In genomic region chr12:55220725-55221124, GRCh38 we compare ENCODE assay signal across 43 cellular contexts. TPM values are rescaled to one million over a fixed set of nuclear protein-coding genes. Genes with fewer than 3 reads are reported as not detected.
"Had no signal": no experiment of that assay in that cellular context is flagged by ENCODE, and none has a peak within 500 bp of the region (broad histone marks: within the 10 kb centered on the region; RNA-seq: fewer than 3 reads in every experiment).

Gene OR10A7, plus strand, starts transcription at chr12:55221025. Its CDS starts 0 bp downstream, at chr12:55221025.

- ATAC-seq: activated naive CD4-positive, alpha-beta T cell treated with anti-CD3 and anti-CD28 coated beads, Interleukin-2, amount 50 U/mL, for 72 hours; activated naive CD8-positive, alpha-beta T cell treated with anti-CD3 and anti-CD28 coated beads, Interleukin-2, amount 50 U/mL, for 24 hours; activated T-cell treated with anti-CD3 and anti-CD28 coated beads, Interleukin-2, amount 50 U/mL, for 4 hours; activated T-cell treated with anti-CD3 and anti-CD28 coated beads, Interleukin-2, amount 50 U/mL, for 72 hours; activated T-helper 17 cell treated with anti-CD3 and anti-CD28 coated beads, Interleukin-2, amount 50 U/mL, for 72 hours; body of pancreas had no signal

- H3K4me3 Mint-ChIP-seq: activated naive CD4-positive, alpha-beta T cell treated with anti-CD3 and anti-CD28 coated beads for 36 hours; activated naive CD4-positive, alpha-beta T cell treated with anti-CD3 and anti-CD28 coated beads, Interleukin-2, amount 10 ng/mL, durations not matched to agents 7 days and 5 days; activated naive CD4-positive, alpha-beta T cell treated with anti-CD3 and anti-CD28 coated beads, Interleukin-2, amount 50 U/mL, for 24 hours; activated naive CD8-positive, alpha-beta T cell; activated naive CD8-positive, alpha-beta T cell treated with anti-CD3 and anti-CD28 coated beads for 36 hours; activated naive CD8-positive, alpha-beta T cell treated with anti-CD3 and anti-CD28 coated beads, Interleukin-2, amount 10 ng/mL, durations not matched to agents 7 days and 5 days; activated naive CD8-positive, alpha-beta T cell treated with anti-CD3 and anti-CD28 coated beads, Interleukin-2, amount 50 U/mL, for 24 hours; activated T-cell treated with anti-CD3 and anti-CD28 coated beads, Interleukin-2, amount 50 U/mL, for 24 hours; activated T-cell treated with anti-CD3 and anti-CD28 coated beads, Interleukin-2, amount 50 U/mL, for 4 hours; activated T-cell treated with anti-CD3 and anti-CD28 coated beads, Interleukin-2, amount 50 U/mL, for 72 hours; activated T-helper 1 cell treated with anti-CD3 and anti-CD28 coated beads, Interleukin-12 subunit alpha, Interleukin-12 subunit beta, Interleukin-2, Interleukin-4 antibody, amounts not matched to agents 30 ng/mL and 10 ng/mL and 1 ng/mL, durations not matched to agents 14 hours and 24 hours and 36 hours; activated T-helper 17 cell treated with anti-CD3 and anti-CD28 coated beads, Interleukin-2, amount 50 U/mL, for 72 hours; brain; central memory CD8-positive, alpha-beta T cell had no signal

- H3K9me3 Mint-ChIP-seq: activated naive CD4-positive, alpha-beta T cell treated with anti-CD3 and anti-CD28 coated beads for 36 hours; activated naive CD4-positive, alpha-beta T cell treated with anti-CD3 and anti-CD28 coated beads, Interleukin-2, amount 10 ng/mL, durations not matched to agents 7 days and 5 days; activated naive CD4-positive, alpha-beta T cell treated with anti-CD3 and anti-CD28 coated beads, Interleukin-2, amount 50 U/mL, for 24 hours; activated naive CD4-positive, alpha-beta T cell treated with anti-CD3 and anti-CD28 coated beads, Interleukin-2, amount 50 U/mL, for 72 hours; activated naive CD8-positive, alpha-beta T cell treated with anti-CD3 and anti-CD28 coated beads for 36 hours; activated naive CD8-positive, alpha-beta T cell treated with anti-CD3 and anti-CD28 coated beads, Interleukin-2, amount 10 ng/mL, durations not matched to agents 7 days and 5 days; activated naive CD8-positive, alpha-beta T cell treated with anti-CD3 and anti-CD28 coated beads, Interleukin-2, amount 50 U/mL, for 24 hours; activated T-cell treated with anti-CD3 and anti-CD28 coated beads, Interleukin-2, amount 50 U/mL, for 24 hours; activated T-cell treated with anti-CD3 and anti-CD28 coated beads, Interleukin-2, amount 50 U/mL, for 4 hours; activated T-helper 1 cell treated with anti-CD3 and anti-CD28 coated beads, Interleukin-12 subunit alpha, Interleukin-12 subunit beta, Interleukin-2, Interleukin-4 antibody, amounts not matched to agents 30 ng/mL and 10 ng/mL and 1 ng/mL, durations not matched to agents 14 hours and 24 hours and 36 hours; activated T-helper 17 cell treated with anti-CD3 and anti-CD28 coated beads, Interleukin-2, amount 50 U/mL, for 72 hours; activated T-helper 2 cell treated with anti-CD3 and anti-CD28 coated beads, Interferon-gamma antibody, Interleukin-2, Interleukin-4, amounts not matched to agents 10 μg/mL and 5 μg/mL and 100 μg/mL, durations not matched to agents 14 hours and 24 hours and 36 hours; central memory CD8-positive, alpha-beta T cell had no signal

- FAIRE-seq: astrocyte, bronchial epithelial cell had no signal

- H3K4me1 Mint-ChIP-seq: activated naive CD4-positive, alpha-beta T cell treated with anti-CD3 and anti-CD28 coated beads, Interleukin-2, amount 10 ng/mL, durations not matched to agents 7 days and 5 days; activated naive CD4-positive, alpha-beta T cell treated with anti-CD3 and anti-CD28 coated beads, Interleukin-2, amount 50 U/mL, for 24 hours; activated naive CD8-positive, alpha-beta T cell treated with anti-CD3 and anti-CD28 coated beads for 36 hours; activated naive CD8-positive, alpha-beta T cell treated with anti-CD3 and anti-CD28 coated beads, Interleukin-2, amount 10 ng/mL, durations not matched to agents 7 days and 5 days; activated naive CD8-positive, alpha-beta T cell treated with anti-CD3 and anti-CD28 coated beads, Interleukin-2, amount 50 U/mL, for 24 hours; activated T-helper 17 cell treated with anti-CD3 and anti-CD28 coated beads, Interleukin-2, amount 50 U/mL, for 72 hours; brain; central memory CD8-positive, alpha-beta T cell had no signal

- H3K27ac ChIP-seq: adrenal gland, ascending aorta, body of pancreas, brain microvascular endothelial cell, breast epithelium, cardiac muscle cell had no signal

- H3K27me3 Mint-ChIP-seq: activated naive CD4-positive, alpha-beta T cell treated with anti-CD3 and anti-CD28 coated beads, Interleukin-2, amount 10 ng/mL, durations not matched to agents 7 days and 5 days; brain had no signal

- H3K27ac Mint-ChIP-seq: activated naive CD4-positive, alpha-beta T cell treated with anti-CD3 and anti-CD28 coated beads for 36 hours; activated naive CD4-positive, alpha-beta T cell treated with anti-CD3 and anti-CD28 coated beads, Interleukin-2, amount 10 ng/mL, durations not matched to agents 7 days and 5 days; activated naive CD4-positive, alpha-beta T cell treated with anti-CD3 and anti-CD28 coated beads, Interleukin-2, amount 50 U/mL, for 24 hours; activated naive CD4-positive, alpha-beta T cell treated with anti-CD3 and anti-CD28 coated beads, Interleukin-2, amount 50 U/mL, for 72 hours; activated naive CD8-positive, alpha-beta T cell; activated naive CD8-positive, alpha-beta T cell treated with anti-CD3 and anti-CD28 coated beads for 36 hours; activated naive CD8-positive, alpha-beta T cell treated with anti-CD3 and anti-CD28 coated beads, Interleukin-2, amount 10 ng/mL, durations not matched to agents 7 days and 5 days; activated naive CD8-positive, alpha-beta T cell treated with anti-CD3 and anti-CD28 coated beads, Interleukin-2, amount 50 U/mL, for 24 hours; activated T-cell treated with anti-CD3 and anti-CD28 coated beads, Interleukin-2, amount 50 U/mL, for 24 hours; activated T-cell treated with anti-CD3 and anti-CD28 coated beads, Interleukin-2, amount 50 U/mL, for 72 hours; activated T-helper 1 cell treated with anti-CD3 and anti-CD28 coated beads, Interleukin-12 subunit alpha, Interleukin-12 subunit beta, Interleukin-2, Interleukin-4 antibody, amounts not matched to agents 30 ng/mL and 10 ng/mL and 1 ng/mL, durations not matched to agents 14 hours and 24 hours and 36 hours; activated T-helper 17 cell treated with anti-CD3 and anti-CD28 coated beads, Interleukin-2, amount 50 U/mL, for 72 hours; activated T-helper 2 cell treated with anti-CD3 and anti-CD28 coated beads, Interferon-gamma antibody, Interleukin-2, Interleukin-4, amounts not matched to agents 10 μg/mL and 5 μg/mL and 100 μg/mL, durations not matched to agents 14 hours and 24 hours and 36 hours; brain had no signal

- H3K4me1 ChIP-seq: adrenal gland, ascending aorta, body of pancreas, breast epithelium had no signal

- H3K4me3 ChIP-seq: adrenal gland, ascending aorta, body of pancreas, breast epithelium, cardiac muscle cell had no signal

- DNase-seq: activated effector memory CD4-positive, alpha-beta T cell treated with anti-CD3 and anti-CD28 coated beads, Interleukin-2, amount 50 U/mL, for 16 hours; activated effector memory CD4-positive, alpha-beta T cell treated with Interleukin-2 at 50 U/mL for 16 hours; activated gamma-delta T cell; activated gamma-delta T cell treated with Interleukin-2 at 50 U/mL for 16 hours; activated naive CD4-positive, alpha-beta T cell; activated naive CD4-positive, alpha-beta T cell treated with anti-CD3 and anti-CD28 coated beads for 36 hours; activated naive CD4-positive, alpha-beta T cell treated with anti-CD3 and anti-CD28 coated beads, Interleukin-2, amount 10 ng/mL, durations not matched to agents 7 days and 5 days; activated naive CD4-positive, alpha-beta T cell treated with anti-CD3 and anti-CD28 coated beads, Interleukin-2, amount 50 U/mL, for 16 hours; activated naive CD4-positive, alpha-beta T cell treated with Interleukin-2 at 50 U/mL for 16 hours; activated naive CD8-positive, alpha-beta T cell treated with anti-CD3 and anti-CD28 coated beads for 36 hours; activated naive CD8-positive, alpha-beta T cell treated with anti-CD3 and anti-CD28 coated beads, Interleukin-2, amount 10 ng/mL, durations not matched to agents 7 days and 5 days; activated naive CD8-positive, alpha-beta T cell treated with anti-CD3 and anti-CD28 coated beads, Interleukin-2, amount 50 U/mL, for 24 hours; activated T-cell treated with anti-CD3 and anti-CD28 coated beads, Interleukin-2, amount 50 U/mL, for 24 hours; activated T-cell treated with anti-CD3 and anti-CD28 coated beads, Interleukin-2, amount 50 U/mL, for 4 hours; activated T-cell treated with anti-CD3 and anti-CD28 coated beads, Interleukin-2, amount 50 U/mL, for 48 hours; activated T-cell treated with anti-CD3 and anti-CD28 coated beads, Interleukin-2, amount 50 U/mL, for 72 hours; adrenal gland; amniotic stem cell; amygdala; anterior cingulate cortex; aorta; body of pancreas; brain microvascular endothelial cell; caudate nucleus; central memory CD4-positive, alpha-beta T cell; cerebellar nuclear complex had no signal

- H3K36me3 ChIP-seq: adrenal gland, ascending aorta, brain microvascular endothelial cell, breast epithelium, cardiac muscle cell had no signal

- H3K36me3 Mint-ChIP-seq: activated naive CD4-positive, alpha-beta T cell treated with anti-CD3 and anti-CD28 coated beads, Interleukin-2, amount 10 ng/mL, durations not matched to agents 7 days and 5 days; activated naive CD4-positive, alpha-beta T cell treated with anti-CD3 and anti-CD28 coated beads, Interleukin-2, amount 50 U/mL, for 24 hours; activated naive CD4-positive, alpha-beta T cell treated with anti-CD3 and anti-CD28 coated beads, Interleukin-2, amount 50 U/mL, for 72 hours; activated naive CD8-positive, alpha-beta T cell; activated naive CD8-positive, alpha-beta T cell treated with anti-CD3 and anti-CD28 coated beads for 36 hours; activated naive CD8-positive, alpha-beta T cell treated with anti-CD3 and anti-CD28 coated beads, Interleukin-2, amount 10 ng/mL, durations not matched to agents 7 days and 5 days; brain had no signal

- H3K9me3 ChIP-seq: adrenal gland, ascending aorta, body of pancreas, breast epithelium had no signal

- H3K27me3 ChIP-seq: adrenal gland, ascending aorta, body of pancreas, brain microvascular endothelial cell, breast epithelium, cardiac muscle cell had no signal

RNA-seq across cellular contexts. Expression of gene OR10A7, which starts in this region (rescaled TPM):
- total RNA-seq: activated naive CD4-positive, alpha-beta T cell treated with anti-CD3 and anti-CD28 coated beads for 36 hours; activated naive CD4-positive, alpha-beta T cell treated with anti-CD3 and anti-CD28 coated beads, Interleukin-2, amount 50 U/mL, for 72 hours; activated naive CD8-positive, alpha-beta T cell treated with anti-CD3 and anti-CD28 coated beads for 36 hours; activated naive CD8-positive, alpha-beta T cell treated with anti-CD3 and anti-CD28 coated beads, Interleukin-2, amount 10 ng/mL, durations not matched to agents 7 days and 5 days; activated T-cell treated with anti-CD3 and anti-CD28 coated beads, Interleukin-2, amount 50 U/mL, for 4 hours; activated T-cell treated with anti-CD3 and anti-CD28 coated beads, Interleukin-2, amount 50 U/mL, for 72 hours; activated T-helper 1 cell treated with anti-CD3 and anti-CD28 coated beads, Interleukin-12 subunit alpha, Interleukin-12 subunit beta, Interleukin-2, Interleukin-4 antibody, amounts not matched to agents 30 ng/mL and 10 ng/mL and 1 ng/mL, durations not matched to agents 14 hours and 24 hours and 36 hours; activated T-helper 17 cell treated with anti-CD3 and anti-CD28 coated beads, Interleukin-2, amount 50 U/mL, for 72 hours; activated T-helper 2 cell treated with anti-CD3 and anti-CD28 coated beads, Interferon-gamma antibody, Interleukin-2, Interleukin-4, amounts not matched to agents 10 μg/mL and 5 μg/mL and 100 μg/mL, durations not matched to agents 14 hours and 24 hours and 36 hours; adrenal gland; aorta; ascending aorta; astrocyte; body of pancreas; breast epithelium; bronchial epithelial cell; cardiac muscle cell; cardiac septum; cerebellum; chondrocyte had no signal
- polyA plus RNA-seq: adipose tissue, adrenal gland, aorta, cardiac muscle cell had no signal
